Comparison of ENCODE assay signal across 30 cellular contexts in the genomic region with DNA sequence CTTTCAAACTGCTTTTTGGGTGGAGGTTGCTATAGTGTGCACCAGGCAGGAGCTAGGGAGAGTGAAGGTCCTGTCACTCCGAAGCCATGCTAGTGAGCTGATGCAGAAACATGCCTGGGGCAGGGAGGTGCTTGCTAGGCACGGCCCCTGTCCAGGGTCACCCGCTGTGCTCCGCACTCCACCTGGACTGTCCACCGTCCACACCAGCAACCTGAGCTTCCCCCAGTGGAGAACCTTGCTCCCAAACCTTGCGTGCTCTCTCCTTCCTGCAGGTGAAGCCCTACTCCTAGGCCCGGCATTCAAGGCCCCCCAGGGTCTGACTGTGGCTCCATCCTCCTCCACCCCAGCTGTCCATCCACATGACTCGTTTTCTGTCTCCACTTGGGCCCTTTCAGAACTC. TPM values are rescaled to one million over a fixed set of nuclear protein-coding genes. Genes with fewer than 3 reads are reported as not detected.
DNase-seq lines count a peak whose midpoint lies in the region; ATAC-seq, FAIRE-seq and TF ChIP-seq lines count a peak whose summit lies in the region.
"Had no signal": no experiment of that assay in that cellular context is flagged by ENCODE, and none has a peak within 500 bp of the region (broad histone marks: within the 10 kb centered on the region; RNA-seq: fewer than 3 reads in every experiment).

No MANE protein-coding gene starts in this region.

- peaks cover 8% of the 10 kb centered on the region for H3K9me3 Mint-ChIP-seq in natural killer cell treated with Interleukin-12 subunit alpha and Interleukin-12 subunit beta and Interleukin-15 and Interleukin-18, amount 100 ng/mL, for 72 hours
- H3K9me3 Mint-ChIP-seq in natural killer cell, result peaks cover 3 to 7% of the 10 kb centered on the region in 2 donors

- H3K4me3 ChIP-seq in HepG2 (replicated peaks in 1 of 3; ENCODE audit: insufficient read depth in 1 of 3, low read depth in 2 of 3, low read length in 3 of 3) (no peak overlapping the region), upper lobe of left lung (no peak overlapping the region), esophagus squamous epithelium (no peak overlapping the region)
- H3K4me3 ChIP-seq: BLaER1 had no signal

- TF ChIP-seq CTCF in natural killer cell (IDR thresholded peaks at IDR 0.05), result no peak
- no peak for TF ChIP-seq CTCF in HepG2 (CRISPR knock-in tag; IDR thresholded peaks at IDR 0.05)
- no peak for TF ChIP-seq CTCF in upper lobe of left lung (IDR thresholded peaks at IDR 0.05)
- TF ChIP-seq CTCF in esophagus squamous epithelium (IDR thresholded peaks at IDR 0.05), result no peak

- no peaks in the 10 kb centered on the region for H4K20me1 ChIP-seq in HepG2 (ENCODE audit: insufficient read depth, low read length)
- H4K20me1 ChIP-seq: BLaER1 had no signal

- H3K27ac Mint-ChIP-seq in natural killer cell treated with Interleukin-12 subunit alpha and Interleukin-12 subunit beta and Interleukin-15 and Interleukin-18, amount 100 ng/mL, for 72 hours, result no peak overlapping the region
- H3K27ac Mint-ChIP-seq in natural killer cell, result no peak overlapping the region
- H3K27ac Mint-ChIP-seq: CD14-positive monocyte; CD4-positive, CD25-positive, alpha-beta regulatory T cell had no signal

- no TSS peak for BruUV-seq in HepG2 (replicated peaks; lab: Mats Ljungman, UMichigan)

- H3K36me3 ChIP-seq in HepG2 (replicated peaks in 1 of 2; ENCODE audit: control insufficient read depth in 1 of 2, insufficient read depth in 2 of 2, low read length in 2 of 2) (no peaks in the 10 kb centered on the region), upper lobe of left lung (no peaks in the 10 kb centered on the region), esophagus squamous epithelium (no peaks in the 10 kb centered on the region)
- H3K36me3 ChIP-seq: BE2C, BLaER1 had no signal

- H3K9me3 ChIP-seq in HepG2 (ENCODE audit: low read length) (peaks cover 15% of the 10 kb centered on the region; the same call in 1 of the 2 replicates), upper lobe of left lung (peaks cover 0 to 14% (median 0%) of the 10 kb centered on the region in 4 donors), esophagus squamous epithelium (no peaks in the 10 kb centered on the region)
- H3K9me3 ChIP-seq: BE2C had no signal

- CTCF ChIA-PET in HepG2 (lab: Yijun Ruan, JAX; ENCODE audit: low intra/inter-chr PET ratio, low total read pairs), result no interaction called here

- H3K4me1 ChIP-seq in HepG2 (ENCODE audit: insufficient read depth, low read length) (peaks cover 30% of the 10 kb centered on the region), upper lobe of left lung (no peaks in the 10 kb centered on the region), esophagus squamous epithelium (no peaks in the 10 kb centered on the region)
- H3K4me1 ChIP-seq: BE2C, BLaER1 had no signal

- peaks cover 4% of the 10 kb centered on the region for H3K36me3 Mint-ChIP-seq in natural killer cell treated with Interleukin-12 subunit alpha and Interleukin-12 subunit beta and Interleukin-15 and Interleukin-18, amount 100 ng/mL, for 72 hours
- no peaks in the 10 kb centered on the region for H3K36me3 Mint-ChIP-seq in natural killer cell
- H3K36me3 Mint-ChIP-seq: CD14-positive monocyte; CD4-positive, alpha-beta memory T cell; CD4-positive, CD25-positive, alpha-beta regulatory T cell; CD8-positive, alpha-beta memory T cell had no signal

- POLR2A ChIA-PET in HepG2 (lab: Yijun Ruan, JAX), result no interaction called here

- WGBS in HepG2 (ENCODE audit: low lambda C conversion rate), result 35% methylated on average over 3 of the region's 8 CpGs
- WGBS in upper lobe of left lung, 2 donors, result 87 to 88% methylated on average over 7 to 8 of the region's 8 CpGs
- 88% methylated on average over 8 of the region's 8 CpGs for WGBS in esophagus squamous epithelium, 2 donors

- H3K27ac ChIP-seq in HepG2 (ENCODE audit: extremely low read length, insufficient read depth, low read length) (no peak overlapping the region), upper lobe of left lung (no peak overlapping the region), esophagus squamous epithelium (no peak overlapping the region)
- H3K27ac ChIP-seq: BLaER1 had no signal

- TF ChIP-seq POLR2A in HepG2 (IDR thresholded peaks at IDR 0.05; ENCODE audit: insufficient read depth in 1 of 2, low read depth in 2 of 2, low read length in 2 of 2) (no peak), upper lobe of left lung (IDR thresholded peaks at IDR 0.05) (no peak), esophagus squamous epithelium (IDR thresholded peaks at IDR 0.05) (no peak)

- in situ Hi-C loops in HepG2 (cut with HindIII; ENCODE audit: extremely low pct_ligation_motif_present, low pct_unique_long_range_greater_than_20kb), result no loop called here

- no peak overlapping the region for H3K9ac ChIP-seq in HepG2 (ENCODE audit: insufficient read depth, low read depth, low read length)
- H3K9ac ChIP-seq: BLaER1 had no signal

- ATAC-seq in natural killer cell treated with Interleukin-12 subunit alpha and Interleukin-12 subunit beta and Interleukin-15 and Interleukin-18, amount 100 ng/mL, for 72 hours, result peak; percentile 41 to 44
- ATAC-seq in natural killer cell (no peak), HepG2 (peak; percentile 19; the same call in 1 of the 3 replicates), upper lobe of left lung (ENCODE audit: low FRiP score in 2 of 2) (peak; percentile 31 to 40)

- no peak for FAIRE-seq in HepG2 (lab: Jason Lieb, UNC)
- FAIRE-seq: A204.1, G401.6, GM12891, GM19239 had no signal

- H3K27me3 ChIP-seq in HepG2 (ENCODE audit: control insufficient read depth in 1 of 2, insufficient read depth in 2 of 2, low read length in 2 of 2), result no peaks in the 10 kb centered on the region
- no peaks in the 10 kb centered on the region for H3K27me3 ChIP-seq in upper lobe of left lung
- H3K27me3 ChIP-seq in esophagus squamous epithelium, result no peaks in the 10 kb centered on the region
- H3K27me3 ChIP-seq: BE2C, BLaER1 had no signal

- no peaks in the 10 kb centered on the region for H3K4me1 Mint-ChIP-seq in natural killer cell treated with Interleukin-12 subunit alpha and Interleukin-12 subunit beta and Interleukin-15 and Interleukin-18, amount 100 ng/mL, for 72 hours (ENCODE audit: low read depth in 2 of 2)
- H3K4me1 Mint-ChIP-seq in natural killer cell, result no peaks in the 10 kb centered on the region
- H3K4me1 Mint-ChIP-seq: CD14-positive monocyte; CD4-positive, alpha-beta memory T cell; CD4-positive, CD25-positive, alpha-beta regulatory T cell; CD8-positive, alpha-beta memory T cell had no signal

- TF ChIP-seq EP300 in HepG2 (IDR thresholded peaks at IDR 0.05; ENCODE audit: low read depth in 2 of 2, low read length in 2 of 2) (no peak), HepG2 (CRISPR knock-in tag; IDR thresholded peaks at IDR 0.05; ENCODE audit: borderline replicate concordance) (no peak), upper lobe of left lung (IDR thresholded peaks at IDR 0.05) (no peak)

- intact Hi-C loops in natural killer cell (cut with micrococcal nuclease), result no loop called here
- intact Hi-C loops in HepG2 (cut with micrococcal nuclease; ENCODE audit: unreplicated experiment), result no loop called here
- intact Hi-C loops in esophagus squamous epithelium (cut with DNase I), result no loop called here

- peaks cover 0 to 5% of the 10 kb centered on the region in 2 donors for H3K27me3 Mint-ChIP-seq in natural killer cell treated with Interleukin-12 subunit alpha and Interleukin-12 subunit beta and Interleukin-15 and Interleukin-18, amount 100 ng/mL, for 72 hours
- H3K27me3 Mint-ChIP-seq in natural killer cell (ENCODE audit: low read depth in 2 of 2), result peaks cover 0 to 7% of the 10 kb centered on the region in 2 donors

- no peaks in the 10 kb centered on the region for H3K79me2 ChIP-seq in HepG2 (ENCODE audit: insufficient read depth, low read length)

- no peak overlapping the region for H2AFZ ChIP-seq in HepG2 (ENCODE audit: low read length)

- no peak for TF ChIP-seq RAD21 in HepG2 (CRISPR knock-in tag; IDR thresholded peaks at IDR 0.05)

- no peak overlapping the region for H3K4me3 Mint-ChIP-seq in natural killer cell treated with Interleukin-12 subunit alpha and Interleukin-12 subunit beta and Interleukin-15 and Interleukin-18, amount 100 ng/mL, for 72 hours
- H3K4me3 Mint-ChIP-seq in natural killer cell, result no peak overlapping the region
- H3K4me3 Mint-ChIP-seq: CD14-positive monocyte; CD4-positive, alpha-beta memory T cell; CD4-positive, CD25-positive, alpha-beta regulatory T cell; CD8-positive, alpha-beta memory T cell had no signal

- no peak overlapping the region for H3K4me2 ChIP-seq in HepG2 (ENCODE audit: low read depth, low read length)
- H3K4me2 ChIP-seq: BLaER1 had no signal

- DNase-seq in natural killer cell treated with Interleukin-12 subunit alpha and Interleukin-12 subunit beta and Interleukin-15 and Interleukin-18, amount 100 ng/mL, for 72 hours (ENCODE audit: low spot score), result no peak
- DNase-seq in natural killer cell (no peak), HepG2 (ENCODE audit: low spot score) (no peak), upper lobe of left lung (peak in 1 of 2 donors; percentile 26), dermis blood vessel endothelial cell (no peak), esophagus squamous epithelium (lab: John Stamatoyannopoulos, UW) (no peak)
- DNase-seq: 8988T; ACHN; BE2C; C1 segment of cervical spinal cord; CD4-positive, alpha-beta memory T cell; CD4-positive, CD25-positive, alpha-beta regulatory T cell; CD8-positive, alpha-beta memory T cell; COR-L47; DMS 273 treated with DMSO at 0.1 percent for 48 hours; DMS153; DMS53; DMS79; DND-41; EL; GF-D8 had no signal

RNA-seq across cellular contexts. Expression of a gene that starts 12.3 kb away (rescaled TPM):
- not detected for total RNA-seq in natural killer cell treated with Interleukin-12 subunit alpha and Interleukin-12 subunit beta and Interleukin-15 and Interleukin-18, amount 100 ng/mL, for 72 hours
- total RNA-seq in natural killer cell, result not detected
- 0.20 TPM in 2 replicates for total RNA-seq in HepG2 (2016; rRNA removed; fragmentation: Illumina TruSeq; extraction: Trizol)
- not detected in 2 replicates for total RNA-seq in HepG2 (2016; cell fraction: cytosol; rRNA removed; fragmentation: Illumina TruSeq; extraction: Trizol; ENCODE audit: low read depth)
- total RNA-seq in HepG2 (2016; cell fraction: insoluble cytoplasmic fraction; rRNA removed; fragmentation: Illumina TruSeq; extraction: Trizol), result 0.11 and 0.19 TPM in 2 replicates
- total RNA-seq in HepG2 (2016; cell fraction: membrane; rRNA removed; fragmentation: Illumina TruSeq; extraction: Trizol), result 0.15 and 0.17 TPM in 2 replicates
- total RNA-seq in HepG2 (2016; cell fraction: nucleus; rRNA removed; fragmentation: Illumina TruSeq; extraction: Trizol), result 0.19 and 0.31 TPM in 2 replicates
- 0.17 and 0.20 TPM in 2 replicates for polyA plus RNA-seq in HepG2 (2011; rRNA removed)
- polyA plus RNA-seq in HepG2 (2011; cell fraction: cytosol; rRNA removed), result 0.15 and 0.17 TPM in 2 replicates
- polyA plus RNA-seq in HepG2 (2011; cell fraction: nucleus; rRNA removed), result 0.27 and 0.61 TPM in 2 replicates
- polyA plus RNA-seq in HepG2 (2012), result 0.47 and 0.95 TPM in 2 replicates
- polyA plus RNA-seq in HepG2 (2016; cell fraction: cytosol; fragmentation: Illumina TruSeq; extraction: Trizol; ENCODE audit: low read depth), result 0.03 TPM in 1 of 2 replicates, not detected in the other
- 0.08 and 0.12 TPM in 2 replicates for polyA plus RNA-seq in HepG2 (2016; cell fraction: insoluble cytoplasmic fraction; fragmentation: Illumina TruSeq; extraction: Trizol; ENCODE audit: low read depth)
- polyA plus RNA-seq in HepG2 (2016; cell fraction: membrane; fragmentation: Illumina TruSeq; extraction: Trizol; ENCODE audit: low read depth), result 0.07 TPM in 2 replicates
- polyA plus RNA-seq in HepG2 (2016; cell fraction: nucleus; fragmentation: Illumina TruSeq; extraction: Trizol; ENCODE audit: insufficient read depth, low read depth), result 0.33 and 0.34 TPM in 2 replicates
- polyA minus RNA-seq in HepG2 (2011; rRNA and poly(A)+ RNA removed; ENCODE audit: low replicate concordance), result 0.50 TPM in 1 of 2 replicates, not detected in the other
- polyA minus RNA-seq in HepG2 (2011; cell fraction: cytosol; rRNA and poly(A)+ RNA removed), result not detected in 2 replicates
- polyA minus RNA-seq in HepG2 (2011; cell fraction: nucleus; rRNA and poly(A)+ RNA removed), result 0.52 and 0.99 TPM in 2 replicates
- under 1 TPM in 3 of 6 donors, not detected in 3; 0.07 to 0.23 (median 0.15) TPM for total RNA-seq in upper lobe of left lung
- 0.05 TPM in 1 of 2 replicates, not detected in the other for total RNA-seq in dermis blood vessel endothelial cell
- 1 to 10 TPM in 3 of 4 donors, under 1 TPM in 1; 0.19 to 5.3 (median 2.3) TPM for total RNA-seq in esophagus squamous epithelium
- total RNA-seq: A673; CD4-positive, alpha-beta memory T cell; CD4-positive, CD25-positive, alpha-beta regulatory T cell; CD8-positive, alpha-beta memory T cell; Daoy had no signal
- polyA plus RNA-seq: AG04450; CD14-positive monocyte; CD4-positive, alpha-beta memory T cell; CD4-positive, CD25-positive, alpha-beta regulatory T cell; CD8-positive, alpha-beta memory T cell had no signal

Comparison
In these comparisons a context has a peak if more than half of its experiments do, and no peak if none do; other contexts are left out.
1. ATAC-seq: peak in natural killer cell treated with Interleukin-12 subunit alpha and Interleukin-12 subunit beta and Interleukin-15 and Interleukin-18, amount 100 ng/mL, for 72 hours (2 of 2), HepG2 (single experiment) and upper lobe of left lung (2 of 2); none in natural killer cell (0 of 3).